24 cellular contexts compared by ENCODE assay signal in the genomic region with DNA sequence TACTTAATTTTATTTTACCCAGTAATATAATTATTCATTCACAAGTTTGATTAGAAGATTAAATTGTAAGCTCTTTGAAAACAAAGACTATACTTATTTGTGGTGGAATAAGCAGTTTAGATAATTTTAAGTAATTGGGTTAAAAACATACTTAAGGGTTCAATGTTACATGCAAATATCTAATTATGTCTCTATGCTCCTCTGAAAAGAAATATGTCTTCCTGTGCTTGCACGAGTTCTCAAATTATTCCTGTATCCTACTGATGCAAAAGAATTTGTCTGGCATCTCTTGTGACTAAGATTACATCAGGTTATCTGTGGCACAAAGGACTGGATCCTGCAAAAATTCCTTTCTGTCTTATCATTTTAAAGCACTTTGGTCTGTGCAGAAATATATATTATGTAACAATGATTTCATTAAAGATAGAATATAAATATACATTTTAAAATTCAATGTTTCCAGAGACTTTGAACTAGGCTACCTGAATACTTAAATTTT.
"Had no signal": no experiment of that assay in that cellular context is flagged by ENCODE, and none has a peak within 500 bp of the region (broad histone marks: within the 10 kb centered on the region; RNA-seq: fewer than 3 reads in every experiment).

No MANE protein-coding gene starts in this region.

- H3K79me2 ChIP-seq: parathyroid adenoma had no signal

- FAIRE-seq: small intestine, urothelium cell line had no signal

- H3K9me3 ChIP-seq: ovary, psoas muscle, right lobe of liver, thoracic aorta, thyroid gland, upper lobe of left lung, vagina had no signal

- H3K27me3 ChIP-seq: neural progenitor cell, ovary, right lobe of liver, sigmoid colon, stomach, thyroid gland, tibial nerve, upper lobe of left lung, vagina had no signal

- H3K4me1 ChIP-seq: neural progenitor cell, parathyroid adenoma, psoas muscle, right lobe of liver, sigmoid colon, stomach, thyroid gland, tibial nerve, upper lobe of left lung, vagina had no signal

- H2AFZ ChIP-seq: neural progenitor cell, parathyroid adenoma had no signal

- H3K9ac ChIP-seq: neural progenitor cell, parathyroid adenoma had no signal

- H3K4me2 ChIP-seq: neural progenitor cell had no signal

- DNase-seq: occipital lobe; ovary; posterior cingulate gyrus; psoas muscle; right cardiac atrium; right lobe of liver; sigmoid colon; small intestine; stimulated activated CD4-positive, alpha-beta T cell treated with anti-CD3 and anti-CD28 coated beads, Interleukin-15, amount 100 ng/mL, for 24 hours; stimulated activated CD4-positive, alpha-beta T cell treated with anti-CD3 and anti-CD28 coated beads, Interleukin-2, amount 100 ng/mL, for 24 hours; stimulated activated CD4-positive, alpha-beta T cell treated with anti-CD3 and anti-CD28 coated beads, Interleukin-2, amount 100 ng/mL, for 48 hours; stimulated activated CD4-positive, alpha-beta T cell treated with anti-CD3 and anti-CD28 coated beads, Interleukin-4, amount 100 ng/mL, for 24 hours; stimulated activated naive B cell treated with anti-CD40 and anti-IgM and Interleukin-4, amounts not matched to agents 10 μg/mL and 1 μg/mL and 100 μg/mL, for 72 hours; stimulated activated naive CD4-positive, alpha-beta T cell treated with Interleukin-2 at 50 U/mL for 16 hours; stomach; thyroid gland; upper lobe of left lung had no signal

- ATAC-seq: psoas muscle; right cardiac atrium; right lobe of liver; stimulated activated effector memory CD8-positive, alpha-beta T cell treated with anti-CD3 and anti-CD28 coated beads, Interleukin-12 subunit alpha, Interleukin-12 subunit beta, amount 100 ng/mL, for 72 hours; stimulated activated naive B cell treated with anti-CD40 and anti-IgM and Interleukin-4, amounts not matched to agents 10 μg/mL and 1 μg/mL and 100 μg/mL, for 72 hours had no signal

- H3K4me3 ChIP-seq: neural progenitor cell, ovary, psoas muscle, right lobe of liver, sigmoid colon, stomach, thoracic aorta, thyroid gland, tibial nerve, upper lobe of left lung, vagina had no signal

- H3K36me3 ChIP-seq: neural progenitor cell, ovary, right lobe of liver, sigmoid colon, stomach, thoracic aorta, thyroid gland, tibial nerve, upper lobe of left lung, vagina had no signal

- H3K27ac ChIP-seq: neural progenitor cell, ovary, parathyroid adenoma, psoas muscle, right lobe of liver, sigmoid colon, stomach, thoracic aorta, thyroid gland, tibial nerve, upper lobe of left lung, vagina had no signal
